Comparison of ENCODE assay signal across 1 cellular context in the genomic region with DNA sequence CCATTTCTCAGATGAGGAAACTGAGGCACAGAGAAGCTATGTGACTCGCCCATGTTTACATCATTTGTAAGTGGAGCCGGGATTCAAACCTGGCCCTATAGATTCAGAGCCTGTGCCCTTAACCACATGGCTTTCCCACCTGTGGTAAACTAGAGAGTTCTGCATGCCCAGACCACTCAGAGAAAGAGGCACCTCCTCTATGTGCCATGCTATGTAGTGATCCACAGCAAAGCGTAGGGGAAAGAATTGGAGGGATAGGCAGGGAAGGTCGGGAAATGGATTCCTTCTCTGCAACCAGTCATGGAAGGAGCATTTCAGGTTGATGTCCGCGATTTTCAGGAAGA.
TF ChIP-seq lines count a peak whose summit lies in the region.

No MANE protein-coding gene starts in this region.

TF ChIP-seq in K562, 482 proteins besides CTCF, POLR2A, EP300 and RAD21 (continued from another document):
- TF ChIP-seq, protein P1, sequence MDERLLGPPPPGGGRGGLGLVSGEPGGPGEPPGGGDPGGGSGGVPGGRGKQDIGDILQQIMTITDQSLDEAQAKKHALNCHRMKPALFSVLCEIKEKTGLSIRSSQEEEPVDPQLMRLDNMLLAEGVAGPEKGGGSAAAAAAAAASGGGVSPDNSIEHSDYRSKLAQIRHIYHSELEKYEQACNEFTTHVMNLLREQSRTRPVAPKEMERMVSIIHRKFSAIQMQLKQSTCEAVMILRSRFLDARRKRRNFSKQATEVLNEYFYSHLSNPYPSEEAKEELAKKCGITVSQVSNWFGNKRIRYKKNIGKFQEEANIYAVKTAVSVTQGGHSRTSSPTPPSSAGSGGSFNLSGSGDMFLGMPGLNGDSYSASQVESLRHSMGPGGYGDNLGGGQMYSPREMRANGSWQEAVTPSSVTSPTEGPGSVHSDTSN (CRISPR knock-in tag; IDR thresholded peaks at IDR 0.05; ENCODE audit: low read depth): no peak
- TF ChIP-seq, protein P1 (tag; conservative IDR thresholded peaks at IDR 0.05; ENCODE audit: low read depth): no peak
